Comparison of ENCODE assay signal across 1 cellular context in genomic region chr16:9836118-9836736, GRCh38.
TF ChIP-seq lines count a peak whose summit lies in the region.

No MANE protein-coding gene starts in this region.

TF ChIP-seq in HepG2, 621 proteins besides CTCF, POLR2A, EP300 and RAD21 (continued from another document):
- TF ChIP-seq HBP1 (CRISPR knock-in tag; IDR thresholded peaks at IDR 0.05; ENCODE audit: low read depth), result 0 out of 2 replicates have a peak, but pooled peaks have one; percentile 53
- TF ChIP-seq ZNF12 (CRISPR knock-in tag; IDR thresholded peaks at IDR 0.05), result 0 out of 2 replicates have a peak, but pooled peaks have one; percentile 19
- 0 out of 2 replicates have a peak, but pooled peaks have one; percentile 74 for TF ChIP-seq KLF11 (CRISPR knock-in tag; IDR thresholded peaks at IDR 0.05)
- no peak for TF ChIP-seq TRIM24 (CRISPR knock-in tag; IDR thresholded peaks at IDR 0.05)
- no peak for TF ChIP-seq MIER3 (CRISPR knock-in tag; IDR thresholded peaks at IDR 0.05; ENCODE audit: borderline replicate concordance)
- peak; percentile 52; the same call in 1 of the 2 replicates for TF ChIP-seq TFE3 (CRISPR knock-in tag; IDR thresholded peaks at IDR 0.05)
- TF ChIP-seq MIER2 (CRISPR knock-in tag; IDR thresholded peaks at IDR 0.05), result peak; percentile 96
- TF ChIP-seq ATF6 (CRISPR knock-in tag; conservative IDR thresholded peaks at IDR 0.05), result 0 out of 2 replicates have a peak, but pooled peaks have one; percentile 83
- TF ChIP-seq KDM4B (CRISPR knock-in tag; IDR thresholded peaks at IDR 0.05), result 0 out of 2 replicates have a peak, but pooled peaks have one; percentile 40
- TF ChIP-seq ZNF331 (CRISPR knock-in tag; IDR thresholded peaks at IDR 0.05), result peak; percentile 45; the same call in 1 of the 2 replicates
- TF ChIP-seq ZBTB7A (CRISPR knock-in tag; IDR thresholded peaks at IDR 0.05), result no peak
- TF ChIP-seq ZBTB20 (CRISPR knock-in tag; IDR thresholded peaks at IDR 0.05; ENCODE audit: borderline replicate concordance, low read depth), result no peak
- TF ChIP-seq ZSCAN9 (CRISPR knock-in tag; IDR thresholded peaks at IDR 0.05; ENCODE audit: borderline replicate concordance), result peak; percentile 83; the same call in 1 of the 2 replicates
- TF ChIP-seq DBP (CRISPR knock-in tag; IDR thresholded peaks at IDR 0.05; ENCODE audit: not compliant biosample characterization), result no peak
- 0 out of 2 replicates have a peak, but pooled peaks have one; percentile 60 for TF ChIP-seq HMGXB3 (CRISPR knock-in tag; IDR thresholded peaks at IDR 0.05; ENCODE audit: borderline replicate concordance)
- 0 out of 2 replicates have a peak, but pooled peaks have one; percentile 59 for TF ChIP-seq HOMEZ (CRISPR knock-in tag; IDR thresholded peaks at IDR 0.05; ENCODE audit: low read depth)
- peak; percentile 51; the same call in 1 of the 2 replicates for TF ChIP-seq RXRB (CRISPR knock-in tag; IDR thresholded peaks at IDR 0.05; ENCODE audit: borderline replicate concordance)
- TF ChIP-seq REST (IDR thresholded peaks at IDR 0.05; ENCODE audit: borderline replicate concordance in 1 of 2, low read depth in 1 of 2, low read length in 2 of 2), result peak; percentile 69 to 98
- peak; percentile 20; the same call in 1 of the 2 replicates for TF ChIP-seq HDAC2 (CRISPR knock-in tag; IDR thresholded peaks at IDR 0.05)
- TF ChIP-seq TSC22D2 (CRISPR knock-in tag; IDR thresholded peaks at IDR 0.05; ENCODE audit: borderline replicate concordance), result 0 out of 2 replicates have a peak, but pooled peaks have one; percentile 34
- peak; percentile 63; the same call in 1 of the 2 replicates for TF ChIP-seq ZSCAN12 (CRISPR knock-in tag; IDR thresholded peaks at IDR 0.05)
- no peak for TF ChIP-seq FOXO4 (CRISPR knock-in tag; conservative IDR thresholded peaks at IDR 0.05)
- TF ChIP-seq SOX13 (IDR thresholded peaks at IDR 0.05), result no peak
- TF ChIP-seq SOX13 (CRISPR knock-in tag; conservative IDR thresholded peaks at IDR 0.05 in 1 of 2, IDR thresholded peaks at IDR 0.05 in 1 of 2), result 0 out of 4 replicates have a peak, but pooled peaks of 1 of the 2 experiments have one; percentile 13
